ENCODE assay signal across 9 cellular contexts in the genomic region with DNA sequence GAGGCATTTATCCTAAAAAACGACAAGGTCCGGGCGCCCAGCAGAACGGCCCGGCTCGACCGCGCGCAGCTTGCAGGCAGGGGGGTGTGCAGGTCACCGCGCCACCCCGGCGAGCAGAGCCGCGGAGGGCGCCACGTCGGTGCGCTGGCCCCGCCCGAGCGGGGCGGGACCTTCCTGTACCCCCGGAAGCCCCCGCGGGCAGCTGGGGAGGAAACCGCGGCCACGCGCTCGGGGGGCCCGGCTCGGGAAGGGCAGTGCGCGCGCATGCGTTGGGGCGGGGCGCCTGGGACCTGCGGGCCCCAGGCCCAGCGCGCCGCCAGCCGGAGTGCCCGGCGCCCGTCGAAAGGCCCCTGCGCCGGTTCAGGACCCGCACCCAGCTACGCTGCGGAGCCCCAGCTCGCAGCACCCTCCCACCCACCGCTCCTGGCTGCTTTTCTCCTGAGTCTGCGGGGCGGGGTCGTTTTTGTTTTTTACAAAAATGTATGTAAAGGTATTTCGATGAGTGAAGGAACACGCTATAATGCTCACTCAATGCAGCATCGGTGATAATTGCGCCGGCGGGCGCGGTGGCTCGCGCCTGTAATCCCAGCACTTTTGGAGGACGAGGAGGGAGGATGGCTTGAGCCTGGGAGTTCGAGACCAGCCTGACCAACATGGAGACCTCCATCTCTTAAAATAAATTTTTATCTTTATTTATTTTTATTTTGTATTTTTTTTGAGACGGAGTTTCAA. TPM values are rescaled to one million over a fixed set of nuclear protein-coding genes. Genes with fewer than 3 reads are reported as not detected.
DNase-seq lines count a peak whose midpoint lies in the region; TF ChIP-seq lines count a peak whose summit lies in the region.
"Had no signal": no experiment of that assay in that cellular context is flagged by ENCODE, and none has a peak within 500 bp of the region (broad histone marks: within the 10 kb centered on the region; RNA-seq: fewer than 3 reads in every experiment).

No MANE protein-coding gene starts in this region.

- H3K36me3 ChIP-seq in HUES6 (ENCODE audit: control insufficient read depth, insufficient read depth, low read length), result no peaks in the 10 kb centered on the region
- no peaks in the 10 kb centered on the region for H3K36me3 ChIP-seq in neural progenitor cell
- no peaks in the 10 kb centered on the region for H3K36me3 ChIP-seq in stomach

- no peak overlapping the region for H3K27ac Mint-ChIP-seq in neural progenitor cell

- H3K4me2 ChIP-seq in neural progenitor cell, result peak overlapping the region; percentile 66

- TF ChIP-seq CTCF in neural progenitor cell (IDR thresholded peaks at IDR 0.05), result no peak
- TF ChIP-seq CTCF in stomach (IDR thresholded peaks at IDR 0.05), result no peak

- peak overlapping the region; percentile 66 for H2AFZ ChIP-seq in neural progenitor cell (replicated peaks)

- H3F3A ChIP-seq in neural progenitor cell (ENCODE audit: low read depth), result peaks cover 21% of the 10 kb centered on the region

- H3K27me3 ChIP-seq in HUES6 (ENCODE audit: control insufficient read depth, insufficient read depth, low read length), result no peaks in the 10 kb centered on the region
- H3K27me3 ChIP-seq in neural progenitor cell, result no peaks in the 10 kb centered on the region
- H3K27me3 ChIP-seq in stomach, result no peaks in the 10 kb centered on the region

- H3K9ac ChIP-seq in HUES6 (ENCODE audit: low read length) (peak overlapping the region; percentile 54), neural progenitor cell (no peak overlapping the region)

- H3K4me3 Mint-ChIP-seq in neural progenitor cell, result peak overlapping the region; percentile 52

- no peak for TF ChIP-seq EP300 in stomach (IDR thresholded peaks at IDR 0.05)

- no peaks in the 10 kb centered on the region for H3K9me3 Mint-ChIP-seq in neural progenitor cell

- H3K9me3 ChIP-seq in HUES6 (ENCODE audit: control insufficient read depth, insufficient read depth, low read depth, low read length), result no peaks in the 10 kb centered on the region
- H3K9me3 ChIP-seq in neural progenitor cell (ENCODE audit: low read depth), result no peaks in the 10 kb centered on the region
- no peaks in the 10 kb centered on the region for H3K9me3 ChIP-seq in stomach

- H3K36me3 Mint-ChIP-seq in neural progenitor cell, result no peaks in the 10 kb centered on the region

- H3K27me3 Mint-ChIP-seq in neural progenitor cell (ENCODE audit: insufficient read depth, low read depth), result peaks cover 19% of the 10 kb centered on the region

- intact Hi-C loops in stomach (cut with DNase I; ENCODE audit: low total_unique reads), result no loop called here

- H3K4me1 Mint-ChIP-seq in neural progenitor cell, result peaks cover 19% of the 10 kb centered on the region

- H4K20me1 ChIP-seq in neural progenitor cell (ENCODE audit: low read depth), result no peaks in the 10 kb centered on the region

- H3K4me3 ChIP-seq in HUES6 (ENCODE audit: low read depth, low read length) (peak overlapping the region; percentile 70), neural progenitor cell (peak overlapping the region; percentile 45), stomach (peak overlapping the region; percentile 52 to 64 (median 60))

- TF ChIP-seq POLR2A in stomach (IDR thresholded peaks at IDR 0.05), result no peak

- DNase-seq in NCI-H82 (lab: John Stamatoyannopoulos, UW) (peak; percentile 58), NCI-H82 treated with DMSO at 0.1 percent for 48 hours (lab: John Stamatoyannopoulos, UW; ENCODE audit: unreplicated experiment) (no peak), activated T-cell treated with anti-CD3 and anti-CD28 coated beads for 4 hours (peak; percentile 71), fibroblast of gingiva (ENCODE audit: low read depth) (peak; percentile 76), neural progenitor cell (ENCODE audit: low spot score) (peak; percentile 86), stomach (peak; percentile 74), SKM-1 treated with dmso at 0.1 percent for 144 hours (lab: John Stamatoyannopoulos, UW; ENCODE audit: unreplicated experiment) (no peak)

- 0 out of 2 replicates have a peak, but pooled peaks cover 2% of the 10 kb centered on the region for H3K4me1 ChIP-seq in HUES6 (ENCODE audit: control insufficient read depth, insufficient read depth, low read length)
- no peaks in the 10 kb centered on the region for H3K4me1 ChIP-seq in neural progenitor cell
- H3K4me1 ChIP-seq in stomach, result peaks cover 6 to 15% (median 9%) of the 10 kb centered on the region in 4 donors

- 2 to 8% (median 5%) methylated on average over 24 to 71 of the region's 71 CpGs for WGBS in stomach, 5 donors

- H3K27ac ChIP-seq in HUES6 (ENCODE audit: low read depth, low read length) (no peak overlapping the region), neural progenitor cell (no peak overlapping the region), stomach (peak overlapping the region; percentile 70 to 83 (median 80))
- H3K27ac ChIP-seq: C4-2B had no signal

- no peaks in the 10 kb centered on the region for H3K79me2 ChIP-seq in neural progenitor cell (ENCODE audit: low read depth)

RNA-seq across cellular contexts. Expression of gene POMC, which starts 47.7 kb away (rescaled TPM):
- total RNA-seq in neural progenitor cell (ENCODE audit: low replicate concordance) (not detected in 2 replicates), stomach (1 to 10 TPM in 1 of 5 donors, under 1 TPM in 2, not detected in 2; 0.89 to 4.6 (median 0.92) TPM)
- polyA plus RNA-seq in stomach, result 1 to 10 TPM; 2.9 to 3.5 (median 3.4) TPM

Comparison
In these comparisons a context has a peak if more than half of its experiments do, and no peak if none do; other contexts are left out.
1. DNase-seq: peak in NCI-H82 (single experiment), activated T-cell treated with anti-CD3 and anti-CD28 coated beads for 4 hours (single experiment), fibroblast of gingiva (single experiment), neural progenitor cell (single experiment) and stomach (single experiment); none in NCI-H82 treated with DMSO at 0.1 percent for 48 hours (single experiment) and SKM-1 treated with dmso at 0.1 percent for 144 hours (single experiment).
2. H3K27ac ChIP-seq: peak in stomach (5 of 5); none in HUES6 (single experiment) and neural progenitor cell (single experiment).
3. Peak in every context shown above with its lines, with median percentiles within 50 percentile points of each other: H3K4me3 ChIP-seq.